ENCODE assay signal across 1 cellular context in the genomic region with DNA sequence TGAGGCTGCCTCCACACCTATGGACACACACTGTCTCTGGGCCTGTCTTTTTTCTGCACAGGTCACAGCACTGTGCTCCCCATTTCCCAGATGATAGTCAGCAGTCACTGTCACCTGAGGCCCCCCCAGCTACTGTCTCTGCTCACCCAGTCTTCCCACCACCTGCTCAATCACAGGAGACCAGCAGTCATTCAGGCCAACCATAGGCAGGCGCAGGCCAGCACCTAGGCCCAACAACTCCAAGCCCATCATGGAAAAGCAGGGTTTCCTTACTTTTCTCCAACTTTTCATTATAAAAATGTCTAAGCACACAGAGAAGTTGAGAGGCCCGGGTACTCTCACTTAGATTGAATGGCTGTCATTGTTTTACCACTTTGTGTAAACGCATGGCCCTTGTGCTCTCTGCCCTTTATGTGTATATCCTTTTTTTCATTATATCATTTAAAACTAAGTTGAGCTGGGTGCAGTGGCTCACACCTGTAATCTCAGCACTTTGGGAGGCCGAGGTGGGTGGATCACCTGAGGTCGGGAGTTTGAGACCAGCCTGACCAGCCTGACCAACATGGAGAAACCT.
A peak's percentile ranks its signal among the peaks of the same experiment; 100 is the strongest.
TF ChIP-seq lines count a peak whose summit lies in the region.

No MANE protein-coding gene starts in this region.

TF ChIP-seq in HepG2, 621 proteins besides CTCF, POLR2A, EP300 and RAD21 (continues in another document):
- TF ChIP-seq ZNF362 (CRISPR knock-in tag; IDR thresholded peaks at IDR 0.05; ENCODE audit: borderline replicate concordance), result 0 out of 2 replicates have a peak, but pooled peaks have one; percentile 30
- TF ChIP-seq, protein P1, sequence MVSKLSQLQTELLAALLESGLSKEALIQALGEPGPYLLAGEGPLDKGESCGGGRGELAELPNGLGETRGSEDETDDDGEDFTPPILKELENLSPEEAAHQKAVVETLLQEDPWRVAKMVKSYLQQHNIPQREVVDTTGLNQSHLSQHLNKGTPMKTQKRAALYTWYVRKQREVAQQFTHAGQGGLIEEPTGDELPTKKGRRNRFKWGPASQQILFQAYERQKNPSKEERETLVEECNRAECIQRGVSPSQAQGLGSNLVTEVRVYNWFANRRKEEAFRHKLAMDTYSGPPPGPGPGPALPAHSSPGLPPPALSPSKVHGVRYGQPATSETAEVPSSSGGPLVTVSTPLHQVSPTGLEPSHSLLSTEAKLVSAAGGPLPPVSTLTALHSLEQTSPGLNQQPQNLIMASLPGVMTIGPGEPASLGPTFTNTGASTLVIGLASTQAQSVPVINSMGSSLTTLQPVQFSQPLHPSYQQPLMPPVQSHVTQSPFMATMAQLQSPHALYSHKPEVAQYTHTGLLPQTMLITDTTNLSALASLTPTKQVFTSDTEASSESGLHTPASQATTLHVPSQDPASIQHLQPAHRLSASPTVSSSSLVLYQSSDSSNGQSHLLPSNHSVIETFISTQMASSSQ (IDR thresholded peaks at IDR 0.05; ENCODE audit: low read depth), result no peak
- TF ChIP-seq, protein P1 (CRISPR knock-in tag; IDR thresholded peaks at IDR 0.05; ENCODE audit: borderline replicate concordance), result no peak
- 0 out of 2 replicates have a peak, but pooled peaks have one; percentile 26 for TF ChIP-seq ZNF263 (CRISPR knock-in tag; IDR thresholded peaks at IDR 0.05)
- TF ChIP-seq, protein P2, sequence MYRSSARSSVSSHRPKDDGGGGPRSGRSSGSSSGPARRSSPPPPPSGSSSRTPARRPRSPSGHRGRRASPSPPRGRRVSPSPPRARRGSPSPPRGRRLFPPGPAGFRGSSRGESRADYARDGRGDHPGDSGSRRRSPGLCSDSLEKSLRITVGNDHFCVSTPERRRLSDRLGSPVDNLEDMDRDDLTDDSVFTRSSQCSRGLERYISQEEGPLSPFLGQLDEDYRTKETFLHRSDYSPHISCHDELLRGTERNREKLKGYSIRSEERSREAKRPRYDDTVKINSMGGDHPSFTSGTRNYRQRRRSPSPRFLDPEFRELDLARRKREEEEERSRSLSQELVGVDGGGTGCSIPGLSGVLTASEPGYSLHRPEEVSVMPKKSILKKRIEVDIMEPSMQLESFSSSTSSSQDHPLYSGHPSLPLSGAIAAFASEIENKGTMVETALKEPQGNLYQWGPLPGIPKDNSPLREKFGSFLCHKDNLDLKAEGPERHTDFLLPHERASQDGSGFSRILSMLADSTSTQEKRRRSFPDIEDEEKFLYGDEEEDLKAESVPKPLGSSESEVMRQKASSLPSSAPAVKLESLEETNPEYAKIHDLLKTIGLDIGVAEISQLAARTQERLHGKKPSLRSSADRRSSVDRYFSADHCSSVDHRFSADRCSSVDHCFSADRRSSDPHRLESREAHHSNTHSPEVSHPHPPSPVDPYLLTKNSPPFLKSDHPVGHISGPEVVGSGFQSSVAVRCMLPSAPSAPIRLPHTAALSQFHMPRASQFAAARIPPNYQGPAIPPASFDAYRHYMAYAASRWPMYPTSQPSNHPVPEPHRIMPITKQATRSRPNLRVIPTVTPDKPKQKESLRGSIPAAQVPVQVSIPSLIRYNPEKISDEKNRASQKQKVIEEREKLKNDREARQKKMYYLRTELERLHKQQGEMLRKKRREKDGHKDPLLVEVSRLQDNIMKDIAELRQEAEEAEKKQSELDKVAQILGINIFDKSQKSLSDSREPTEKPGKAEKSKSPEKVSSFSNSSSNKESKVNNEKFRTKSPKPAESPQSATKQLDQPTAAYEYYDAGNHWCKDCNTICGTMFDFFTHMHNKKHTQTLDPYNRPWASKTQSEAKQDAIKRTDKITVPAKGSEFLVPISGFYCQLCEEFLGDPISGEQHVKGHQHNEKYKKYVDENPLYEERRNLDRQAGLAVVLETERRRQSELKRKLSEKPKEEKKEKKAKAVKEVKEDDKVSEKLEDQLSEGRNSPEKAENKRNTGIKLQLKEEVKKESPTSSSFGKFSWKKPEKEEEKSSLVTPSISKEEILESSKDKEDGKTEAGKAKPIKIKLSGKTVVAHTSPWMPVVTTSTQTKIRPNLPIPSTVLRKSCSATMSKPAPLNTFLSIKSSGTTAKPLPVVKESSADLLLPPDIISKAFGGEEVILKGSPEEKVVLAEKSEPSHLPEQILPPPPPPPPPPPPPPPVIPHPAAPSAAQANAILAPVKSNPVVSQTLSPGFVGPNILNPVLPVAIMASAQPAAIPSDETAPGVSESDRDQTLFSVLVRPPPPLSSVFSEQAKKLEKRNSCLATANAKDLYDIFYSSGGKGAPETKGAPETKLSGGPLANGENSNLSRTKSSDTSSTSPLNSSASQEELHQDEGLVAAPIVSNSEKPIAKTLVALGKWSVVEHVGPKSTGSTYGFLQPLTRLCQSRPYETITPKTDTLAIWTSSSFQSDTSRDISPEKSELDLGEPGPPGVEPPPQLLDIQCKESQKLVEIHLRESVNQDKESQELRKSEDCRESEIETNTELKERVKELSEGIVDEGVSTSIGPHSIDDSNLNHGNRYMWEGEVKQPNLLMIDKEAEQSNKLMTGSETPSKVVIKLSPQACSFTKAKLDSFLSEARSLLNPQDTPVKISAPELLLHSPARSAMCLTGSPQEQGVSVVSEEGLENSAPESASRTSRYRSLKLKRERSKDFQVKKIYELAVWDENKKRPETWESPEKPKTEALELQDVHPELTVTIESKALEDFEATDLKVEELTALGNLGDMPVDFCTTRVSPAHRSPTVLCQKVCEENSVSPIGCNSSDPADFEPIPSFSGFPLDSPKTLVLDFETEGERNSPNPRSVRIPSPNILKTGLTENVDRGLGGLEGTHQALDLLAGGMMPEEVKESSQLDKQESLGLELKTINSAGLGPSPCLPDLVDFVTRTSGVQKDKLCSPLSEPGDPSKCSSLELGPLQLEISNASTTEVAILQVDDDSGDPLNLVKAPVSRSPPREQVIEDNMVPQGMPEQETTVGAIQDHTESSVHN (CRISPR knock-in tag; IDR thresholded peaks at IDR 0.05), result no peak
- TF ChIP-seq, protein P3, sequence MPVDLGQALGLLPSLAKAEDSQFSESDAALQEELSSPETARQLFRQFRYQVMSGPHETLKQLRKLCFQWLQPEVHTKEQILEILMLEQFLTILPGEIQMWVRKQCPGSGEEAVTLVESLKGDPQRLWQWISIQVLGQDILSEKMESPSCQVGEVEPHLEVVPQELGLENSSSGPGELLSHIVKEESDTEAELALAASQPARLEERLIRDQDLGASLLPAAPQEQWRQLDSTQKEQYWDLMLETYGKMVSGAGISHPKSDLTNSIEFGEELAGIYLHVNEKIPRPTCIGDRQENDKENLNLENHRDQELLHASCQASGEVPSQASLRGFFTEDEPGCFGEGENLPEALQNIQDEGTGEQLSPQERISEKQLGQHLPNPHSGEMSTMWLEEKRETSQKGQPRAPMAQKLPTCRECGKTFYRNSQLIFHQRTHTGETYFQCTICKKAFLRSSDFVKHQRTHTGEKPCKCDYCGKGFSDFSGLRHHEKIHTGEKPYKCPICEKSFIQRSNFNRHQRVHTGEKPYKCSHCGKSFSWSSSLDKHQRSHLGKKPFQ (CRISPR knock-in tag; IDR thresholded peaks at IDR 0.05; ENCODE audit: insufficient replicate concordance), result peak; percentile 75
- TF ChIP-seq TBX2 (CRISPR knock-in tag; IDR thresholded peaks at IDR 0.05; ENCODE audit: borderline replicate concordance), result peak; percentile 34; the same call in 1 of the 2 replicates
- no peak for TF ChIP-seq ZNF83 (CRISPR knock-in tag; IDR thresholded peaks at IDR 0.05; ENCODE audit: borderline replicate concordance)
- no peak for TF ChIP-seq ZNF777 (CRISPR knock-in tag; IDR thresholded peaks at IDR 0.05)
- no peak for TF ChIP-seq TRAFD1 (CRISPR knock-in tag; IDR thresholded peaks at IDR 0.05; ENCODE audit: borderline replicate concordance)
- TF ChIP-seq, protein P4, sequence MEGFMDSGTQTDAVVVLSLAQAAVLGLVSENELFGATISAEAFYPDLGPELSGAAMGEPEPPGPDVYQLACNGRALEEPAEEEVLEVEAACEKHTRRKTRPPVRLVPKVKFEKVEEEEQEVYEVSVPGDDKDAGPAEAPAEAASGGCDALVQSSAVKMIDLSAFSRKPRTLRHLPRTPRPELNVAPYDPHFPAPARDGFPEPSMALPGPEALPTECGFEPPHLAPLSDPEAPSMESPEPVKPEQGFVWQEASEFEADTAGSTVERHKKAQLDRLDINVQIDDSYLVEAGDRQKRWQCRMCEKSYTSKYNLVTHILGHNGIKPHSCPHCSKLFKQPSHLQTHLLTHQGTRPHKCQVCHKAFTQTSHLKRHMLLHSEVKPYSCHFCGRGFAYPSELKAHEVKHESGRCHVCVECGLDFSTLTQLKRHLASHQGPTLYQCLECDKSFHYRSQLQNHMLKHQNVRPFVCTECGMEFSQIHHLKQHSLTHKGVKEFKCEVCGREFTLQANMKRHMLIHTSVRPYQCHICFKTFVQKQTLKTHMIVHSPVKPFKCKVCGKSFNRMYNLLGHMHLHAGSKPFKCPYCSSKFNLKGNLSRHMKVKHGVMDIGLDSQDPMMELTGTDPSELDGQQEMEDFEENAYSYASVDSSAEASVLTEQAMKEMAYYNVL (CRISPR knock-in tag; IDR thresholded peaks at IDR 0.05; ENCODE audit: borderline replicate concordance), result no peak
- no peak for TF ChIP-seq ZMAT3 (CRISPR knock-in tag; conservative IDR thresholded peaks at IDR 0.05)
- no peak for TF ChIP-seq TARDBP (CRISPR knock-in tag; IDR thresholded peaks at IDR 0.05)
- no peak for TF ChIP-seq ZNF558 (CRISPR knock-in tag; IDR thresholded peaks at IDR 0.05; ENCODE audit: borderline replicate concordance)
- 0 out of 2 replicates have a peak, but pooled peaks have one; percentile 13 for TF ChIP-seq DRAP1 (CRISPR knock-in tag; IDR thresholded peaks at IDR 0.05)
- no peak for TF ChIP-seq ZNF232 (CRISPR knock-in tag; IDR thresholded peaks at IDR 0.05; ENCODE audit: borderline replicate concordance)
- peak; percentile 30; the same call in 1 of the 2 replicates for TF ChIP-seq ZFY (CRISPR knock-in tag; IDR thresholded peaks at IDR 0.05)
- no peak for TF ChIP-seq FOXP1 (IDR thresholded peaks at IDR 0.05)
- no peak for TF ChIP-seq FOXP1 (CRISPR knock-in tag; IDR thresholded peaks at IDR 0.05)
- peak; percentile 34; the same call in 1 of the 2 replicates for TF ChIP-seq SAP130 (CRISPR knock-in tag; IDR thresholded peaks at IDR 0.05; ENCODE audit: low read depth)
- TF ChIP-seq HOXA9 (CRISPR knock-in tag; IDR thresholded peaks at IDR 0.05; ENCODE audit: borderline replicate concordance), result no peak
- no peak for TF ChIP-seq PCBP2 (optimal IDR thresholded peaks at IDR 0.05; ENCODE audit: low read depth, low read length, poor library complexity, severe bottlenecking)
- no peak for TF ChIP-seq FOXK1 (CRISPR knock-in tag; IDR thresholded peaks at IDR 0.05; ENCODE audit: borderline replicate concordance, low read depth)
- peak; percentile 36; the same call in 1 of the 2 replicates for TF ChIP-seq PAXIP1 (CRISPR knock-in tag; conservative IDR thresholded peaks at IDR 0.05)
- no peak for TF ChIP-seq ZSCAN25 (CRISPR knock-in tag; IDR thresholded peaks at IDR 0.05)
- TF ChIP-seq FOXA3 (CRISPR knock-in tag; IDR thresholded peaks at IDR 0.05), result 0 out of 2 replicates have a peak, but pooled peaks have one; percentile 12
- TF ChIP-seq ZNF136 (CRISPR knock-in tag; IDR thresholded peaks at IDR 0.05; ENCODE audit: low read depth), result no peak
- peak; percentile 26; the same call in 1 of the 2 replicates for TF ChIP-seq SOX5 (CRISPR knock-in tag; IDR thresholded peaks at IDR 0.05; ENCODE audit: borderline replicate concordance)
